1 cellular context compared by ENCODE assay signal in the genomic region with DNA sequence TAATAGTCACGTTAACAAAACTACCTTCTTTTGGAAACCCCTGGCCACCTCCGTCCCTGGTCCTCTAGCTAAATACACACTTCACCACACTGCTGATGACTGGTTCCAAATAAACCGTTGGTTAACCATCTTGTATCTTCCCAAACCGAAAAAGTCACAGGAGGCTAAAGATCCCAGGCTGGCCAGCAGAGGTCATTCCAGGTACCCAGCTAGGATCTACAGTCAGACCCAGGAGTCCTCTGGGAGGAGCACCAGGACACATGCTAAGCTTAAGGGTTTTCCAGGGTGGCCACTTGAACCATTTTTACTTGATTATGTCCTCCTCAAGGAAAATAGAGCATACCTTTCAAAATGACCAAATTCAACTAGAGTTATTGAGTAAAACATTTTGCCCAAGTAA.
TF ChIP-seq lines count a peak whose summit lies in the region.

No MANE protein-coding gene starts in this region.

TF ChIP-seq in SK-N-SH, 30 proteins besides CTCF, POLR2A, EP300 and RAD21 (continued from another document):
- TF ChIP-seq, protein P1, sequence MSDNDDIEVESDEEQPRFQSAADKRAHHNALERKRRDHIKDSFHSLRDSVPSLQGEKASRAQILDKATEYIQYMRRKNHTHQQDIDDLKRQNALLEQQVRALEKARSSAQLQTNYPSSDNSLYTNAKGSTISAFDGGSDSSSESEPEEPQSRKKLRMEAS (IDR thresholded peaks at IDR 0.05; ENCODE audit: low read depth), result no peak
- TF ChIP-seq SMC3 (IDR thresholded peaks at IDR 0.05; ENCODE audit: low read depth, low read length), result no peak
- TF ChIP-seq SIN3A (IDR thresholded peaks at IDR 0.05; ENCODE audit: borderline replicate concordance, low read depth, low read length), result no peak
